1 cellular context compared by ENCODE assay signal in genomic region chr6:167351656-167352354, GRCh38.
TF ChIP-seq lines count a peak whose summit lies in the region.

No MANE protein-coding gene starts in this region.

TF ChIP-seq in SK-N-SH, 30 proteins besides CTCF, POLR2A, EP300 and RAD21 (continued from another document):
- no peak for TF ChIP-seq RFX5 (IDR thresholded peaks at IDR 0.05; ENCODE audit: low read length)
- no peak for TF ChIP-seq TEAD4 (IDR thresholded peaks at IDR 0.05; ENCODE audit: borderline replicate concordance, insufficient read depth)
- no peak for TF ChIP-seq GABPA (IDR thresholded peaks at IDR 0.05; ENCODE audit: low read depth)
- TF ChIP-seq RCOR1 (IDR thresholded peaks at IDR 0.05; ENCODE audit: low read length), result no peak
- no peak for TF ChIP-seq FOXM1 (IDR thresholded peaks at IDR 0.05; ENCODE audit: low read depth)
- no peak for TF ChIP-seq RXRA (IDR thresholded peaks at IDR 0.05; ENCODE audit: borderline replicate concordance, low read depth)
- no peak for TF ChIP-seq ELF1 (IDR thresholded peaks at IDR 0.05)
- no peak for TF ChIP-seq GATA2 (CRISPR knock-in tag; IDR thresholded peaks at IDR 0.05)
- TF ChIP-seq FOSL2 (IDR thresholded peaks at IDR 0.05; ENCODE audit: borderline replicate concordance, low read depth), result no peak
